1 cellular context compared by ENCODE assay signal in the genomic region with DNA sequence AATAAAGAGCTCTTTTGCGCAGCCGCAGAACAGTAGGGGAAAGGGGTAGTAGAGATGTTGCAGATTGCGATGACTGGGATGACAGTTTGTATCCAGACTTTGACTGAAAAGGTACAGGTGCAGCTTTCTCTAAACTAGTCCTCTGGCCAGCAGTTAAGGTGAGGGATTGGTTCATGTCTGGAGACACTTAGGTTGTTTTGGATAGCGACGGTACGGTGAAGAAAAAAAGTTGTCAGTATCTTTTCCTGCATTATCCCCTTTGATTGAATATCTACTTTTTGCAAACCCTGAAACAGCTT.
TF ChIP-seq lines count a peak whose summit lies in the region.

No MANE protein-coding gene starts in this region.

TF ChIP-seq in IMR-90, 13 proteins besides CTCF, POLR2A, EP300 and RAD21:
- no peak for TF ChIP-seq NFE2L2 (IDR thresholded peaks at IDR 0.05; ENCODE audit: low read depth, low read length)
- TF ChIP-seq CHD1 (IDR thresholded peaks at IDR 0.05; ENCODE audit: low read depth, low read length), result no peak
- no peak for TF ChIP-seq MAFK (IDR thresholded peaks at IDR 0.05; ENCODE audit: low read depth, low read length)
- no peak for TF ChIP-seq FOS (IDR thresholded peaks at IDR 0.05; ENCODE audit: low read depth, low read length)
- TF ChIP-seq RFX5 (IDR thresholded peaks at IDR 0.05; ENCODE audit: low read depth, low read length), result no peak
- no peak for TF ChIP-seq MXI1 (IDR thresholded peaks at IDR 0.05; ENCODE audit: borderline replicate concordance, low read depth, low read length)
- TF ChIP-seq MAZ (IDR thresholded peaks at IDR 0.05; ENCODE audit: borderline replicate concordance, low read depth, low read length), result no peak
- no peak for TF ChIP-seq CEBPB (IDR thresholded peaks at IDR 0.05; ENCODE audit: low read depth, low read length)
- TF ChIP-seq SMC3 (IDR thresholded peaks at IDR 0.05; ENCODE audit: low read depth, low read length), result no peak
- TF ChIP-seq, protein P1, sequence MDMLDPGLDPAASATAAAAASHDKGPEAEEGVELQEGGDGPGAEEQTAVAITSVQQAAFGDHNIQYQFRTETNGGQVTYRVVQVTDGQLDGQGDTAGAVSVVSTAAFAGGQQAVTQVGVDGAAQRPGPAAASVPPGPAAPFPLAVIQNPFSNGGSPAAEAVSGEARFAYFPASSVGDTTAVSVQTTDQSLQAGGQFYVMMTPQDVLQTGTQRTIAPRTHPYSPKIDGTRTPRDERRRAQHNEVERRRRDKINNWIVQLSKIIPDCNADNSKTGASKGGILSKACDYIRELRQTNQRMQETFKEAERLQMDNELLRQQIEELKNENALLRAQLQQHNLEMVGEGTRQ (IDR thresholded peaks at IDR 0.05; ENCODE audit: low read depth, low read length), result no peak
- no peak for TF ChIP-seq RCOR1 (IDR thresholded peaks at IDR 0.05; ENCODE audit: insufficient replicate concordance, low read length)
- TF ChIP-seq, protein P2, sequence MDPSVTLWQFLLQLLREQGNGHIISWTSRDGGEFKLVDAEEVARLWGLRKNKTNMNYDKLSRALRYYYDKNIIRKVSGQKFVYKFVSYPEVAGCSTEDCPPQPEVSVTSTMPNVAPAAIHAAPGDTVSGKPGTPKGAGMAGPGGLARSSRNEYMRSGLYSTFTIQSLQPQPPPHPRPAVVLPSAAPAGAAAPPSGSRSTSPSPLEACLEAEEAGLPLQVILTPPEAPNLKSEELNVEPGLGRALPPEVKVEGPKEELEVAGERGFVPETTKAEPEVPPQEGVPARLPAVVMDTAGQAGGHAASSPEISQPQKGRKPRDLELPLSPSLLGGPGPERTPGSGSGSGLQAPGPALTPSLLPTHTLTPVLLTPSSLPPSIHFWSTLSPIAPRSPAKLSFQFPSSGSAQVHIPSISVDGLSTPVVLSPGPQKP (IDR thresholded peaks at IDR 0.05; ENCODE audit: borderline replicate concordance, low read depth, low read length), result no peak
- no peak for TF ChIP-seq BHLHE40 (IDR thresholded peaks at IDR 0.05; ENCODE audit: low read depth, low read length)
